In genomic region chr13:109779876-109780516, GRCh38 we compare ENCODE assay signal across 10 cellular contexts. TPM values are rescaled to one million over a fixed set of nuclear protein-coding genes. Genes with fewer than 3 reads are reported as not detected.
DNase-seq lines count a peak whose midpoint lies in the region; ATAC-seq lines count a peak whose summit lies in the region.
"Had no signal": no experiment of that assay in that cellular context is flagged by ENCODE, and none has a peak within 500 bp of the region (broad histone marks: within the 10 kb centered on the region; RNA-seq: fewer than 3 reads in every experiment).

No MANE protein-coding gene starts in this region.

- peaks cover 56% of the 10 kb centered on the region for H3K4me1 Mint-ChIP-seq in activated T-cell treated with anti-CD3 and anti-CD28 coated beads, Interleukin-2, amount 50 U/mL, for 24 hours (ENCODE audit: low read depth)
- H3K4me1 Mint-ChIP-seq in activated T-helper 17 cell treated with anti-CD3 and anti-CD28 coated beads, Interleukin-2, amount 50 U/mL, for 72 hours, result peaks cover 36% of the 10 kb centered on the region

- peak overlapping the region; percentile 4 for H3K4me3 ChIP-seq in iPS-15b (ENCODE audit: low read depth, low read length)

- H3K9me3 Mint-ChIP-seq in activated T-cell treated with anti-CD3 and anti-CD28 coated beads, Interleukin-2, amount 50 U/mL, for 24 hours, result no peaks in the 10 kb centered on the region
- no peaks in the 10 kb centered on the region for H3K9me3 Mint-ChIP-seq in activated T-helper 17 cell treated with anti-CD3 and anti-CD28 coated beads, Interleukin-2, amount 50 U/mL, for 72 hours

- H3K27ac Mint-ChIP-seq in activated T-cell treated with anti-CD3 and anti-CD28 coated beads, Interleukin-2, amount 50 U/mL, for 24 hours, result peak overlapping the region; percentile 11
- H3K27ac Mint-ChIP-seq in activated T-helper 17 cell treated with anti-CD3 and anti-CD28 coated beads, Interleukin-2, amount 50 U/mL, for 72 hours, result peak overlapping the region; percentile 34

- no peak for DNase-seq in activated T-cell treated with anti-CD3 and anti-CD28 coated beads, Interleukin-2, amount 50 U/mL, for 24 hours
- no peak for DNase-seq in activated T-cell treated with anti-CD3 and anti-CD28 coated beads, Interleukin-2, amount 50 U/mL, for 48 hours
- DNase-seq in superior temporal gyrus (ENCODE audit: extremely low spot score) (peak; percentile 49), activated gamma-delta T cell treated with Interleukin-2 at 50 U/mL for 16 hours (no peak)
- DNase-seq in activated CD8-positive, alpha-beta memory T cell treated with anti-CD3 and anti-CD28 coated beads for 24 hours, result no peak
- DNase-seq: dermis blood vessel endothelial cell, NCI-H1930 had no signal

- peaks cover 17% of the 10 kb centered on the region for H3K4me1 ChIP-seq in iPS-15b (ENCODE audit: control insufficient read depth, insufficient read depth, low read length)

- H3K27me3 ChIP-seq in iPS-15b (ENCODE audit: control insufficient read depth, insufficient read depth, low read length), result no peaks in the 10 kb centered on the region

- ATAC-seq in activated T-helper 17 cell treated with anti-CD3 and anti-CD28 coated beads, Interleukin-2, amount 50 U/mL, for 72 hours (replicated peaks), result no peak
- ATAC-seq in HG03565 (IDR thresholded peaks at IDR 0.05; ENCODE audit: unreplicated experiment), result no peak

- H3K4me3 Mint-ChIP-seq in activated T-cell treated with anti-CD3 and anti-CD28 coated beads, Interleukin-2, amount 50 U/mL, for 24 hours, result peak overlapping the region; percentile 54
- H3K4me3 Mint-ChIP-seq in activated T-helper 17 cell treated with anti-CD3 and anti-CD28 coated beads, Interleukin-2, amount 50 U/mL, for 72 hours, result peak overlapping the region; percentile 77

- peaks cover 12% of the 10 kb centered on the region for H3K36me3 Mint-ChIP-seq in activated T-cell treated with anti-CD3 and anti-CD28 coated beads, Interleukin-2, amount 50 U/mL, for 24 hours (ENCODE audit: low read depth)
- no peaks in the 10 kb centered on the region for H3K36me3 Mint-ChIP-seq in activated T-helper 17 cell treated with anti-CD3 and anti-CD28 coated beads, Interleukin-2, amount 50 U/mL, for 72 hours (ENCODE audit: low read depth)

- no peaks in the 10 kb centered on the region for H3K9me3 ChIP-seq in iPS-15b (ENCODE audit: control insufficient read depth, insufficient read depth, low read length)

- no peaks in the 10 kb centered on the region for H3K36me3 ChIP-seq in iPS-15b (ENCODE audit: control insufficient read depth, insufficient read depth, low read length)

- H3K27me3 Mint-ChIP-seq in activated T-cell treated with anti-CD3 and anti-CD28 coated beads, Interleukin-2, amount 50 U/mL, for 24 hours, result no peaks in the 10 kb centered on the region
- no peaks in the 10 kb centered on the region for H3K27me3 Mint-ChIP-seq in activated T-helper 17 cell treated with anti-CD3 and anti-CD28 coated beads, Interleukin-2, amount 50 U/mL, for 72 hours

- H3K9ac ChIP-seq in iPS-15b (ENCODE audit: low read depth, low read length), result no peak overlapping the region

RNA-seq across cellular contexts. Expression of gene IRS2, which starts 6.4 kb away (rescaled TPM):
- 1 to 10 TPM; 2.3 to 2.7 TPM for total RNA-seq in activated T-helper 17 cell treated with anti-CD3 and anti-CD28 coated beads, Interleukin-2, amount 50 U/mL, for 72 hours
